Comparison of ENCODE assay signal across 33 cellular contexts in genomic region chr2:233862261-233862768, GRCh38. TPM values are rescaled to one million over a fixed set of nuclear protein-coding genes. Genes with fewer than 3 reads are reported as not detected.
"Had no signal": no experiment of that assay in that cellular context is flagged by ENCODE, and none has a peak within 500 bp of the region (broad histone marks: within the 10 kb centered on the region; RNA-seq: fewer than 3 reads in every experiment).

No MANE protein-coding gene starts in this region.

- H3K27me3 ChIP-seq: adrenal gland, body of pancreas, gastrocnemius medialis, pancreas, sigmoid colon, uterus had no signal

- DNase-seq: activated B cell treated with CpG ODN at 0.5 μM for 24 hours; activated CD4-positive, alpha-beta T cell treated with anti-CD3 and anti-CD28 coated beads for 4 hours; activated CD4-positive, alpha-beta T cell treated with anti-CD3 and anti-CD28 coated beads, Interleukin-2, amount 50 U/mL, for 48 hours; activated CD8-positive, alpha-beta memory T cell treated with anti-CD3 and anti-CD28 coated beads for 24 hours; activated effector memory CD4-positive, alpha-beta T cell treated with Interleukin-2 at 50 U/mL for 16 hours; activated naive CD4-positive, alpha-beta T cell treated with Interleukin-2 at 50 U/mL for 16 hours; activated naive CD8-positive, alpha-beta T cell treated with anti-CD3 and anti-CD28 coated beads for 36 hours; adrenal gland; aorta; body of pancreas; dermis blood vessel endothelial cell; effector CD4-positive, alpha-beta T cell; gastrocnemius medialis; glutamatergic neuron; left colon; mammary epithelial cell; pancreas; retina; sigmoid colon; stimulated activated CD4-positive, alpha-beta T cell treated with anti-CD3 and anti-CD28 coated beads, Interleukin-1b, Interleukin-23, amount 100 ng/mL, for 48 hours; stimulated activated CD4-positive, alpha-beta T cell treated with anti-CD3 and anti-CD28 coated beads, Interleukin-4, amount 100 ng/mL, for 4 hours; stimulated activated CD8-positive, alpha-beta memory T cell treated with anti-CD3 and anti-CD28 coated beads, Interleukin-4, amount 100 ng/mL, for 48 hours; stimulated activated naive CD8-positive, alpha-beta T cell treated with anti-CD3 and anti-CD28 coated beads, Interleukin-15, amount 100 ng/mL, for 72 hours; substantia nigra; T1000; uterus had no signal

- H3K4me1 Mint-ChIP-seq: nephron; stimulated activated memory B cell treated with anti-CD40 and anti-IgM and Interleukin-4, amounts not matched to agents 10 μg/mL and 1 μg/mL and 100 μg/mL, for 72 hours had no signal

- H3K4me3 ChIP-seq: adrenal gland, body of pancreas, gastrocnemius medialis, pancreas, prostate gland, sigmoid colon, smooth muscle cell, uterus had no signal

- ATAC-seq: body of pancreas; gastrocnemius medialis; left colon; pancreas; stimulated activated memory B cell treated with anti-CD40 and anti-IgM and Interleukin-4, amounts not matched to agents 10 μg/mL and 1 μg/mL and 100 μg/mL, for 72 hours; stimulated activated naive CD8-positive, alpha-beta T cell treated with anti-CD3 and anti-CD28 coated beads, Interleukin-15, amount 100 ng/mL, for 72 hours had no signal

- H3K27me3 Mint-ChIP-seq: activated naive CD8-positive, alpha-beta T cell treated with anti-CD3 and anti-CD28 coated beads for 36 hours; stimulated activated memory B cell treated with anti-CD40 and anti-IgM and Interleukin-4, amounts not matched to agents 10 μg/mL and 1 μg/mL and 100 μg/mL, for 72 hours; stimulated activated naive CD8-positive, alpha-beta T cell treated with anti-CD3 and anti-CD28 coated beads, Interleukin-15, amount 100 ng/mL, for 72 hours; type B pancreatic cell had no signal

- H3K36me3 ChIP-seq: adrenal gland, gastrocnemius medialis, prostate gland, sigmoid colon, uterus had no signal

- H3K27ac Mint-ChIP-seq: activated B cell treated with CpG ODN at 0.5 μM for 24 hours; activated naive CD8-positive, alpha-beta T cell treated with anti-CD3 and anti-CD28 coated beads for 36 hours; nephron; stimulated activated memory B cell treated with anti-CD40 and anti-IgM and Interleukin-4, amounts not matched to agents 10 μg/mL and 1 μg/mL and 100 μg/mL, for 72 hours; stimulated activated naive CD8-positive, alpha-beta T cell treated with anti-CD3 and anti-CD28 coated beads, Interleukin-15, amount 100 ng/mL, for 72 hours; T-helper 1 cell treated with Interleukin-12 subunit alpha and Interleukin-12 subunit beta and Interleukin-4 antibody, amounts not matched to agents 30 μg/mL and 1 μg/mL, for 36 hours; type B pancreatic cell had no signal

- H3K27ac ChIP-seq: adrenal gland, body of pancreas, epithelial cell of prostate, gastrocnemius medialis, pancreas, prostate gland, sigmoid colon, uterus had no signal

- H3K4me1 ChIP-seq: adrenal gland, body of pancreas, gastrocnemius medialis, pancreas, prostate gland, sigmoid colon, uterus had no signal

- H3K9me3 ChIP-seq: adrenal gland, body of pancreas, gastrocnemius medialis, pancreas, prostate gland, sigmoid colon, uterus had no signal

- H3K4me2 ChIP-seq: smooth muscle cell had no signal

- H3K4me3 Mint-ChIP-seq: activated B cell treated with CpG ODN at 0.5 μM for 24 hours; activated naive CD8-positive, alpha-beta T cell treated with anti-CD3 and anti-CD28 coated beads for 36 hours; nephron; stimulated activated memory B cell treated with anti-CD40 and anti-IgM and Interleukin-4, amounts not matched to agents 10 μg/mL and 1 μg/mL and 100 μg/mL, for 72 hours; stimulated activated naive CD8-positive, alpha-beta T cell treated with anti-CD3 and anti-CD28 coated beads, Interleukin-15, amount 100 ng/mL, for 72 hours; T-helper 1 cell treated with Interleukin-12 subunit alpha and Interleukin-12 subunit beta and Interleukin-4 antibody, amounts not matched to agents 30 μg/mL and 1 μg/mL, for 36 hours; type B pancreatic cell had no signal

- H3K9me3 Mint-ChIP-seq: activated B cell treated with CpG ODN at 0.5 μM for 24 hours; stimulated activated memory B cell treated with anti-CD40 and anti-IgM and Interleukin-4, amounts not matched to agents 10 μg/mL and 1 μg/mL and 100 μg/mL, for 72 hours; type B pancreatic cell had no signal

RNA-seq across cellular contexts. Expression of gene HJURP, which starts 8.0 kb away (rescaled TPM):
- polyA plus RNA-seq: aorta had no signal

RNA-seq across cellular contexts. Expression of gene TRPM8, which starts 54.9 kb away (rescaled TPM):
- total RNA-seq: activated B cell treated with CpG ODN at 0.5 μM for 24 hours; activated naive CD8-positive, alpha-beta T cell treated with anti-CD3 and anti-CD28 coated beads for 36 hours; adrenal gland; aorta; dermis blood vessel endothelial cell; gastrocnemius medialis; left colon; sigmoid colon; smooth muscle cell had no signal
- polyA plus RNA-seq: adrenal gland, aorta, smooth muscle cell had no signal
